In genomic region chr19:44071824-44072542, GRCh38 we compare ENCODE assay signal across 1 cellular context.
TF ChIP-seq lines count a peak whose summit lies in the region.

ZNF284 (plus strand) TSS chr19:44072159; CDS start chr19:44076390, 4,231 bp downstream.

TF ChIP-seq in HepG2, 621 proteins besides CTCF, POLR2A, EP300 and RAD21 (continued from another document and continues in another):
- TF ChIP-seq FUBP1 (CRISPR knock-in tag; IDR thresholded peaks at IDR 0.05; ENCODE audit: borderline replicate concordance) (no peak), ZNF180 (CRISPR knock-in tag; IDR thresholded peaks at IDR 0.05; ENCODE audit: borderline replicate concordance, low read depth) (no peak), NR0B2 (CRISPR knock-in tag; IDR thresholded peaks at IDR 0.05) (no peak), ZNF550 (CRISPR knock-in tag; IDR thresholded peaks at IDR 0.05; ENCODE audit: borderline replicate concordance) (no peak), RXRB (CRISPR knock-in tag; IDR thresholded peaks at IDR 0.05; ENCODE audit: borderline replicate concordance) (peak; percentile 45), DBP (CRISPR knock-in tag; IDR thresholded peaks at IDR 0.05; ENCODE audit: not compliant biosample characterization) (no peak), MIXL1 (CRISPR knock-in tag; IDR thresholded peaks at IDR 0.05) (0 out of 2 replicates have a peak, but pooled peaks have one; percentile 27), GTF3A (CRISPR knock-in tag; conservative IDR thresholded peaks at IDR 0.05) (no peak), NFKB2 (CRISPR knock-in tag; IDR thresholded peaks at IDR 0.05; ENCODE audit: borderline replicate concordance) (peak; percentile 34; the same call in 1 of the 2 replicates), HNRNPLL (IDR thresholded peaks at IDR 0.05; ENCODE audit: low read depth, low read length, poor library complexity, severe bottlenecking) (no peak), MTF1 (CRISPR knock-in tag; IDR thresholded peaks at IDR 0.05) (no peak), FOXO1 (CRISPR knock-in tag; IDR thresholded peaks at IDR 0.05) (peak; percentile 49; the same call in 1 of the 2 replicates), ZNF782 (CRISPR knock-in tag; IDR thresholded peaks at IDR 0.05; ENCODE audit: borderline replicate concordance) (no peak), ARHGAP35 (CRISPR knock-in tag; IDR thresholded peaks at IDR 0.05; ENCODE audit: borderline replicate concordance) (no peak), CSRNP2 (CRISPR knock-in tag; conservative IDR thresholded peaks at IDR 0.05; ENCODE audit: low read depth) (no peak), TOE1 (CRISPR knock-in tag; IDR thresholded peaks at IDR 0.05) (no peak), MIER3 (CRISPR knock-in tag; IDR thresholded peaks at IDR 0.05; ENCODE audit: borderline replicate concordance) (peak; percentile 65; the same call in 1 of the 2 replicates), ISL2 (CRISPR knock-in tag; IDR thresholded peaks at IDR 0.05) (peak; percentile 30; the same call in 1 of the 2 replicates), ETV5 (CRISPR knock-in tag; IDR thresholded peaks at IDR 0.05; ENCODE audit: borderline replicate concordance) (peak; percentile 85), ZBTB37 (CRISPR knock-in tag; IDR thresholded peaks at IDR 0.05) (no peak), MZF1 (CRISPR knock-in tag; IDR thresholded peaks at IDR 0.05; ENCODE audit: borderline replicate concordance) (no peak), NCOR1 (IDR thresholded peaks at IDR 0.05; ENCODE audit: borderline replicate concordance, low read length) (no peak), MBNL3 (CRISPR knock-in tag; conservative IDR thresholded peaks at IDR 0.05) (no peak), HHEX (CRISPR knock-in tag; IDR thresholded peaks at IDR 0.05) (no peak), KDM5A (IDR thresholded peaks at IDR 0.05; ENCODE audit: borderline replicate concordance, low read length) (no peak; the same call in 1 of the 2 replicates), PBX2 (CRISPR knock-in tag; IDR thresholded peaks at IDR 0.05) (no peak), NR2F6 (IDR thresholded peaks at IDR 0.05) (no peak), NR2F6 (CRISPR knock-in tag; IDR thresholded peaks at IDR 0.05) (0 out of 2 replicates have a peak, but pooled peaks have one; percentile 22), ZNF136 (CRISPR knock-in tag; IDR thresholded peaks at IDR 0.05; ENCODE audit: low read depth) (0 out of 2 replicates have a peak, but pooled peaks have one; percentile 36), REL (CRISPR knock-in tag; conservative IDR thresholded peaks at IDR 0.05) (no peak), ZBTB26 (CRISPR knock-in tag; IDR thresholded peaks at IDR 0.05; ENCODE audit: borderline replicate concordance) (peak; percentile 71; the same call in 1 of the 2 replicates), ZNF382 (CRISPR knock-in tag; IDR thresholded peaks at IDR 0.05; ENCODE audit: borderline replicate concordance) (no peak), JUN (CRISPR knock-in tag; IDR thresholded peaks at IDR 0.05) (no peak), HIC2 (CRISPR knock-in tag; IDR thresholded peaks at IDR 0.05; ENCODE audit: low read depth) (no peak), SETDB1 (CRISPR knock-in tag; IDR thresholded peaks at IDR 0.05; ENCODE audit: borderline replicate concordance) (no peak), ADNP (CRISPR knock-in tag; IDR thresholded peaks at IDR 0.05) (no peak), REPIN1 (CRISPR knock-in tag; IDR thresholded peaks at IDR 0.05; ENCODE audit: borderline replicate concordance, low read depth) (no peak), ZNF891 (CRISPR knock-in tag; IDR thresholded peaks at IDR 0.05) (no peak), ZNF263 (CRISPR knock-in tag; IDR thresholded peaks at IDR 0.05) (peak; percentile 22; the same call in 1 of the 2 replicates), RBM22 (optimal IDR thresholded peaks at IDR 0.05; ENCODE audit: low read length) (no peak), ZNF629 (CRISPR knock-in tag; conservative IDR thresholded peaks at IDR 0.05) (no peak), ZNF577 (CRISPR knock-in tag; IDR thresholded peaks at IDR 0.05; ENCODE audit: borderline replicate concordance, low read depth) (no peak), SP2 (CRISPR knock-in tag; IDR thresholded peaks at IDR 0.05) (no peak), ZNF770 (CRISPR knock-in tag; IDR thresholded peaks at IDR 0.05) (0 out of 2 replicates have a peak, but pooled peaks have one; percentile 33), MYC (CRISPR knock-in tag; IDR thresholded peaks at IDR 0.05; ENCODE audit: borderline replicate concordance) (peak; percentile 42; the same call in 1 of the 2 replicates), HBP1 (CRISPR knock-in tag; IDR thresholded peaks at IDR 0.05; ENCODE audit: low read depth) (no peak), ZNF496 (CRISPR knock-in tag; IDR thresholded peaks at IDR 0.05; ENCODE audit: insufficient replicate concordance) (no peak), CBX2 (IDR thresholded peaks at IDR 0.05; ENCODE audit: low read depth, low read length) (no peak), CBX2 (CRISPR knock-in tag; IDR thresholded peaks at IDR 0.05; ENCODE audit: low read depth) (no peak), NFE2L2 (IDR thresholded peaks at IDR 0.05; ENCODE audit: low read length) (no peak), SOX5 (CRISPR knock-in tag; IDR thresholded peaks at IDR 0.05; ENCODE audit: borderline replicate concordance) (peak; percentile 39; the same call in 1 of the 2 replicates), ZNF883 (CRISPR knock-in tag; IDR thresholded peaks at IDR 0.05; ENCODE audit: not compliant biosample characterization) (peak; percentile 54), ZNF160 (CRISPR knock-in tag; IDR thresholded peaks at IDR 0.05) (0 out of 2 replicates have a peak, but pooled peaks have one; percentile 65), CHCHD3 (CRISPR knock-in tag; IDR thresholded peaks at IDR 0.05) (no peak), RAD51 (IDR thresholded peaks at IDR 0.05; ENCODE audit: borderline replicate concordance) (no peak), FOXM1 (CRISPR knock-in tag; IDR thresholded peaks at IDR 0.05) (no peak), IKZF1 (IDR thresholded peaks at IDR 0.05) (no peak), ZSCAN20 (CRISPR knock-in tag; IDR thresholded peaks at IDR 0.05; ENCODE audit: borderline replicate concordance) (no peak), DNMT3B (CRISPR knock-in tag; conservative IDR thresholded peaks at IDR 0.05) (no peak), PCBP2 (optimal IDR thresholded peaks at IDR 0.05; ENCODE audit: low read depth, low read length, poor library complexity, severe bottlenecking) (no peak)
